Comparison of ENCODE assay signal across 27 cellular contexts in genomic region chr16:68857479-68857878, GRCh38.
"Had no signal": no experiment of that assay in that cellular context is flagged by ENCODE, and none has a peak within 500 bp of the region (broad histone marks: within the 10 kb centered on the region; RNA-seq: fewer than 3 reads in every experiment).

No MANE protein-coding gene starts in this region.

- DNase-seq: stimulated activated CD4-positive, alpha-beta T cell treated with anti-CD3 and anti-CD28 coated beads, Interleukin-2, amount 100 ng/mL, for 48 hours; stimulated activated CD4-positive, alpha-beta T cell treated with anti-CD3 and anti-CD28 coated beads, Interleukin-4, amount 100 ng/mL, for 1 hour; stimulated activated CD4-positive, alpha-beta T cell treated with anti-CD3 and anti-CD28 coated beads, Interleukin-4, amount 100 ng/mL, for 24 hours; stimulated activated CD4-positive, alpha-beta T cell treated with anti-CD3 and anti-CD28 coated beads, Interleukin-4, amount 100 ng/mL, for 4 hours; stimulated activated CD8-positive, alpha-beta memory T cell treated with anti-CD3 and anti-CD28 coated beads, Interleukin-4, amount 100 ng/mL, for 48 hours; stimulated activated naive B cell treated with anti-CD40 and anti-IgM and Interleukin-4, amounts not matched to agents 10 μg/mL and 1 μg/mL and 100 μg/mL, for 72 hours; stimulated activated naive CD4-positive, alpha-beta T cell; stimulated activated naive CD4-positive, alpha-beta T cell treated with Interleukin-2 at 50 U/mL for 16 hours; stimulated activated naive CD8-positive, alpha-beta T cell treated with anti-CD3 and anti-CD28 coated beads, Interleukin-15, amount 100 ng/mL, for 72 hours; stimulated activated naive CD8-positive, alpha-beta T cell treated with anti-CD3 and anti-CD28 coated beads, Interleukin-15, Interleukin-2, amounts not matched to agents 100 U/mL and 50 U/mL, for 24 hours; stomach; substantia nigra; testis; thyroid gland; tibial artery; transverse colon; trophoblast cell; upper lobe of left lung; upper lobe of right lung; uterus had no signal

- H3K27me3 ChIP-seq: stomach, suprapubic skin, testis, thyroid gland, tibial artery, tibial nerve, transverse colon, upper lobe of left lung, upper lobe of right lung, uterus, vagina had no signal

- H3K27ac ChIP-seq: stomach, suprapubic skin, testis, thoracic aorta, thyroid gland, tibial artery, tibial nerve, transverse colon, upper lobe of left lung, upper lobe of right lung, uterus, vagina had no signal

- H3K36me3 ChIP-seq: thyroid gland, transverse colon, uterus had no signal

- H3K9me3 ChIP-seq: stomach, suprapubic skin, testis, thoracic aorta, thyroid gland, tibial artery, transverse colon, upper lobe of left lung, upper lobe of right lung, uterus, vagina had no signal

- H3K4me3 ChIP-seq: stomach, suprapubic skin, testis, thoracic aorta, thyroid gland, tibial artery, tibial nerve, transverse colon, upper lobe of left lung, upper lobe of right lung, uterus, vagina had no signal

- H3K4me1 ChIP-seq: testis, tibial artery, tibial nerve, upper lobe of right lung, uterus, vagina had no signal

- FAIRE-seq: urothelium cell line had no signal

- ATAC-seq: stimulated activated effector memory CD8-positive, alpha-beta T cell treated with anti-CD3 and anti-CD28 coated beads, Interleukin-12 subunit alpha, Interleukin-12 subunit beta, amount 100 ng/mL, for 72 hours; stimulated activated memory B cell treated with anti-CD40 and anti-IgM and Interleukin-4, amounts not matched to agents 10 μg/mL and 1 μg/mL and 100 μg/mL, for 72 hours; stimulated activated naive B cell treated with anti-CD40 and anti-IgM and Interleukin-4, amounts not matched to agents 10 μg/mL and 1 μg/mL and 100 μg/mL, for 72 hours; stimulated activated naive CD8-positive, alpha-beta T cell treated with anti-CD3 and anti-CD28 coated beads, Interleukin-15, amount 100 ng/mL, for 72 hours; stimulated activated naive CD8-positive, alpha-beta T cell treated with anti-CD3 and anti-CD28 coated beads, Interleukin-15, Interleukin-2, amounts not matched to agents 100 U/mL and 50 U/mL, for 24 hours; upper lobe of right lung had no signal
